1 cellular context compared by ENCODE assay signal in the genomic region with DNA sequence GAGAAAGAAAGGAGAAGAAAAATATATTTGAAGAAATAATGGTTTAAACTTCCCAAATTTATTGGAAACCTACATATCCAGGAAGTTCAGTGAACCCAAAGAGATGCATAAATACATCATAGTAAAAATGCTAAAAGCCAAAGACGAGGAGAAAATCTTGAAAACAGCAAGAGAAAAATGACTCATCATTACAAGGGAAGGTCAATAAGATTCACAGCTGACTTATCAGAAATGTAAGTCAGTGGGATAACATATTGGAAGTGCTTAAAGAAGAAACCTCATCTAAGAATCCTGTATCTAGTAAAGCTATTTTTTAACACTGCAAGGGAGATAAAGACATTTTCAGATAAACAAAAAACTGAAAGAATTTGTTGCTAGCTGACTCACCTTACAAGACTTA.
TF ChIP-seq lines count a peak whose summit lies in the region.

No MANE protein-coding gene starts in this region.

TF ChIP-seq in H1, 55 proteins besides CTCF, POLR2A, EP300 and RAD21:
- TF ChIP-seq BCL11A (IDR thresholded peaks at IDR 0.05; ENCODE audit: low read depth in 2 of 2, low read length in 2 of 2) (no peak), TEAD4 (IDR thresholded peaks at IDR 0.05; ENCODE audit: low read depth, low read length) (no peak), ASH2L (IDR thresholded peaks at IDR 0.05; ENCODE audit: low read length) (no peak), JUND (IDR thresholded peaks at IDR 0.05; ENCODE audit: low read length) (0 out of 2 replicates have a peak, but pooled peaks have one; percentile 52), SIN3A (conservative IDR thresholded peaks at IDR 0.05 in 1 of 2, IDR thresholded peaks at IDR 0.05 in 1 of 2; ENCODE audit: low read depth in 1 of 2, low read length in 2 of 2) (no peak)
- TF ChIP-seq, protein P1, sequence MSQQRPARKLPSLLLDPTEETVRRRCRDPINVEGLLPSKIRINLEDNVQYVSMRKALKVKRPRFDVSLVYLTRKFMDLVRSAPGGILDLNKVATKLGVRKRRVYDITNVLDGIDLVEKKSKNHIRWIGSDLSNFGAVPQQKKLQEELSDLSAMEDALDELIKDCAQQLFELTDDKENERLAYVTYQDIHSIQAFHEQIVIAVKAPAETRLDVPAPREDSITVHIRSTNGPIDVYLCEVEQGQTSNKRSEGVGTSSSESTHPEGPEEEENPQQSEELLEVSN (IDR thresholded peaks at IDR 0.05): no peak
- TF ChIP-seq, protein P2, sequence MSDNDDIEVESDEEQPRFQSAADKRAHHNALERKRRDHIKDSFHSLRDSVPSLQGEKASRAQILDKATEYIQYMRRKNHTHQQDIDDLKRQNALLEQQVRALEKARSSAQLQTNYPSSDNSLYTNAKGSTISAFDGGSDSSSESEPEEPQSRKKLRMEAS (IDR thresholded peaks at IDR 0.05): no peak
